18 cellular contexts compared by ENCODE assay signal in genomic region chr19:49324801-49325491, GRCh38. TPM values are rescaled to one million over a fixed set of nuclear protein-coding genes. Genes with fewer than 3 reads are reported as not detected.
DNase-seq lines count a peak whose midpoint lies in the region; ATAC-seq and TF ChIP-seq lines count a peak whose summit lies in the region.
"Had no signal": no experiment of that assay in that cellular context is flagged by ENCODE, and none has a peak within 500 bp of the region (broad histone marks: within the 10 kb centered on the region; RNA-seq: fewer than 3 reads in every experiment).

TSS of gene SLC6A16 (minus strand) at chr19:49325191. CDS start at chr19:49311347, 13,844 bp downstream.

- peaks cover 19% of the 10 kb centered on the region for H3K36me3 Mint-ChIP-seq in activated T-helper 2 cell treated with anti-CD3 and anti-CD28 coated beads, Interferon-gamma antibody, Interleukin-2, Interleukin-4, amounts not matched to agents 10 μg/mL and 5 μg/mL and 100 μg/mL, durations not matched to agents 14 hours and 24 hours and 36 hours (ENCODE audit: low read depth)

- no peak within 1 kb of the TSS for H3K4me3 Mint-ChIP-seq in activated T-helper 2 cell treated with anti-CD3 and anti-CD28 coated beads, Interferon-gamma antibody, Interleukin-2, Interleukin-4, amounts not matched to agents 10 μg/mL and 5 μg/mL and 100 μg/mL, durations not matched to agents 14 hours and 24 hours and 36 hours (ENCODE audit: low read depth)
- H3K4me3 Mint-ChIP-seq: activated CD8-positive, alpha-beta T cell treated with anti-CD3 and anti-CD28 coated beads for 36 hours; brain; CD14-positive monocyte; T-helper 2 cell treated with Interferon-gamma antibody and Interleukin-4, amounts not matched to agents 5 μg/mL and 100 μg/mL, for 36 hours had no signal

- DNase-seq in right atrium auricular region (ENCODE audit: low spot score) (peak; percentile 21), left ventricle myocardium superior (no peak), lung (ENCODE audit: low spot score) (peak; percentile 22), upper lobe of right lung (peak; percentile 52), AG20443 (ENCODE audit: low spot score) (no peak), NCI-H1694 treated with DMSO at 0.1 percent for 48 hours (lab: John Stamatoyannopoulos, UW) (no peak), WERI-Rb-1 (no peak)
- DNase-seq in activated T-helper 2 cell treated with anti-CD3 and anti-CD28 coated beads, Interferon-gamma antibody, Interleukin-2, Interleukin-4, amounts not matched to agents 10 μg/mL and 5 μg/mL and 100 μg/mL, durations not matched to agents 14 hours and 24 hours and 36 hours (ENCODE audit: low spot score) = peak; percentile 6
- DNase-seq: activated CD4-positive, CD25-positive, alpha-beta regulatory T cell; activated CD8-positive, alpha-beta T cell treated with anti-CD3 and anti-CD28 coated beads for 36 hours; heart left ventricle; left ventricle myocardium inferior; NCI-H2029; NCI-H446; stimulated activated CD4-positive, alpha-beta T cell treated with anti-CD3 and anti-CD28 coated beads, Interleukin-12 subunit alpha, Interleukin-12 subunit beta, amount 100 ng/mL, for 4 hours had no signal

- H3K9me3 ChIP-seq in right atrium auricular region = peaks cover 0 to 30% of the 10 kb centered on the region in 2 donors
- H3K9me3 ChIP-seq in lung (ENCODE audit: control insufficient read depth in 2 of 2, insufficient read depth in 1 of 2, low read length in 1 of 2) = no peaks in the 10 kb centered on the region
- H3K9me3 ChIP-seq in upper lobe of right lung = peaks cover 4% of the 10 kb centered on the region
- H3K9me3 ChIP-seq in WERI-Rb-1 (ENCODE audit: severe bottlenecking) = peaks cover 4% of the 10 kb centered on the region

- no peak for ATAC-seq in left ventricle myocardium superior
- ATAC-seq in lung (ENCODE audit: insufficient read depth, low FRiP score) = no peak
- peak; percentile 10 for ATAC-seq in upper lobe of right lung
- ATAC-seq: activated CD8-positive, alpha-beta T cell treated with anti-CD3 and anti-CD28 coated beads for 36 hours had no signal

- H3K27me3 Mint-ChIP-seq in activated T-helper 2 cell treated with anti-CD3 and anti-CD28 coated beads, Interferon-gamma antibody, Interleukin-2, Interleukin-4, amounts not matched to agents 10 μg/mL and 5 μg/mL and 100 μg/mL, durations not matched to agents 14 hours and 24 hours and 36 hours (ENCODE audit: low read depth) = no peaks in the 10 kb centered on the region
- H3K27me3 Mint-ChIP-seq: activated CD8-positive, alpha-beta T cell treated with anti-CD3 and anti-CD28 coated beads for 36 hours; brain had no signal

- peaks cover 8% of the 10 kb centered on the region for H3K36me3 ChIP-seq in right atrium auricular region
- no peaks in the 10 kb centered on the region for H3K36me3 ChIP-seq in lung (ENCODE audit: control insufficient read depth in 2 of 2, insufficient read depth in 2 of 2, low read length in 2 of 2)
- no peaks in the 10 kb centered on the region for H3K36me3 ChIP-seq in upper lobe of right lung
- no peaks in the 10 kb centered on the region for H3K36me3 ChIP-seq in WERI-Rb-1

- no peak within 1 kb of the TSS for H3K4me3 ChIP-seq in right atrium auricular region
- H3K4me3 ChIP-seq in lung = no peak within 1 kb of the TSS
- H3K4me3 ChIP-seq in upper lobe of right lung = no peak within 1 kb of the TSS
- no peak within 1 kb of the TSS for H3K4me3 ChIP-seq in WERI-Rb-1 (ENCODE audit: low read depth, low read length)
- H3K4me3 ChIP-seq: heart left ventricle, left ventricle myocardium inferior had no signal

- peaks cover 16% of the 10 kb centered on the region for H3K4me1 Mint-ChIP-seq in activated T-helper 2 cell treated with anti-CD3 and anti-CD28 coated beads, Interferon-gamma antibody, Interleukin-2, Interleukin-4, amounts not matched to agents 10 μg/mL and 5 μg/mL and 100 μg/mL, durations not matched to agents 14 hours and 24 hours and 36 hours (ENCODE audit: low read depth)
- H3K4me1 Mint-ChIP-seq: brain had no signal

- no peaks in the 10 kb centered on the region for H3K27me3 ChIP-seq in right atrium auricular region
- H3K27me3 ChIP-seq in lung (ENCODE audit: control insufficient read depth, insufficient read depth) = no peaks in the 10 kb centered on the region
- H3K27me3 ChIP-seq in upper lobe of right lung = no peaks in the 10 kb centered on the region
- H3K27me3 ChIP-seq in WERI-Rb-1 (ENCODE audit: insufficient read depth, low read depth, severe bottlenecking) = no peaks in the 10 kb centered on the region
- H3K27me3 ChIP-seq: heart left ventricle had no signal

- TF ChIP-seq CTCF in right atrium auricular region (IDR thresholded peaks at IDR 0.05) (no peak), lung (IDR thresholded peaks at IDR 0.05; ENCODE audit: control extremely low read depth, extremely low read depth) (no peak), upper lobe of right lung (IDR thresholded peaks at IDR 0.05) (no peak), WERI-Rb-1 (IDR thresholded peaks at IDR 0.05; ENCODE audit: low read depth, low read length) (no peak)

- no peaks in the 10 kb centered on the region for H3K4me1 ChIP-seq in right atrium auricular region
- H3K4me1 ChIP-seq in lung (ENCODE audit: control insufficient read depth in 2 of 2, insufficient read depth in 2 of 2, low read length in 2 of 2) = no peaks in the 10 kb centered on the region
- no peaks in the 10 kb centered on the region for H3K4me1 ChIP-seq in upper lobe of right lung
- H3K4me1 ChIP-seq: left ventricle myocardium inferior had no signal

- intact Hi-C loops in left ventricle myocardium superior (cut with micrococcal nuclease) (no loop called here), upper lobe of right lung (cut with DNase I) (no loop called here)
- intact Hi-C loops in activated T-helper 2 cell treated with anti-CD3 and anti-CD28 coated beads, Interferon-gamma antibody, Interleukin-2, Interleukin-4, amounts not matched to agents 10 μg/mL and 5 μg/mL and 100 μg/mL, durations not matched to agents 14 hours and 24 hours and 36 hours (cut with micrococcal nuclease) = no loop called here

- 94 to 96% methylated on average over 35 of the region's 35 CpGs for WGBS in lung, 2 donors

- no peak within 1 kb of the TSS for H3K27ac ChIP-seq in right atrium auricular region
- no peak within 1 kb of the TSS for H3K27ac ChIP-seq in lung (ENCODE audit: low read depth in 1 of 2, low read length in 1 of 2)
- H3K27ac ChIP-seq in upper lobe of right lung = no peak within 1 kb of the TSS
- no peak within 1 kb of the TSS for H3K27ac ChIP-seq in WERI-Rb-1
- H3K27ac ChIP-seq: heart left ventricle, left ventricle myocardium inferior had no signal

- no peak within 1 kb of the TSS for H3K27ac Mint-ChIP-seq in activated T-helper 2 cell treated with anti-CD3 and anti-CD28 coated beads, Interferon-gamma antibody, Interleukin-2, Interleukin-4, amounts not matched to agents 10 μg/mL and 5 μg/mL and 100 μg/mL, durations not matched to agents 14 hours and 24 hours and 36 hours
- H3K27ac Mint-ChIP-seq: activated CD8-positive, alpha-beta T cell treated with anti-CD3 and anti-CD28 coated beads for 36 hours; brain; T-helper 2 cell treated with Interferon-gamma antibody and Interleukin-4, amounts not matched to agents 5 μg/mL and 100 μg/mL, for 36 hours had no signal

- H3K9me3 Mint-ChIP-seq in activated T-helper 2 cell treated with anti-CD3 and anti-CD28 coated beads, Interferon-gamma antibody, Interleukin-2, Interleukin-4, amounts not matched to agents 10 μg/mL and 5 μg/mL and 100 μg/mL, durations not matched to agents 14 hours and 24 hours and 36 hours = peaks cover 9% of the 10 kb centered on the region

RNA-seq across cellular contexts. Expression of gene SLC6A16, which starts in this region (rescaled TPM):
- under 1 TPM; 0.56 to 0.90 TPM for total RNA-seq in right atrium auricular region
- total RNA-seq in left ventricle myocardium superior = 1.1 TPM
- 1.3 and 2.2 TPM in 2 replicates for total RNA-seq in activated T-helper 2 cell treated with anti-CD3 and anti-CD28 coated beads, Interferon-gamma antibody, Interleukin-2, Interleukin-4, amounts not matched to agents 10 μg/mL and 5 μg/mL and 100 μg/mL, durations not matched to agents 14 hours and 24 hours and 36 hours
- total RNA-seq in lung = 1 to 10 TPM; 1.8 to 2.5 TPM
- polyA plus RNA-seq in lung = 1 to 10 TPM in 1 of 2 donors, under 1 TPM in 1; 0.93 to 2.4 TPM
- total RNA-seq in upper lobe of right lung = 4.5 TPM

Comparison
In these comparisons a context has a peak if more than half of its experiments do, and no peak if none do; other contexts are left out.
1. Peak in DNase-seq in right atrium auricular region; RNA of the gene not detected or under 1 TPM.
2. DNase-seq: peak in activated T-helper 2 cell treated with anti-CD3 and anti-CD28 coated beads, Interferon-gamma antibody, Interleukin-2, Interleukin-4, amounts not matched to agents 10 μg/mL and 5 μg/mL and 100 μg/mL, durations not matched to agents 14 hours and 24 hours and 36 hours (single experiment), lung (single experiment) and upper lobe of right lung (single experiment); none in left ventricle myocardium superior (single experiment), AG20443 (single experiment), NCI-H1694 treated with DMSO at 0.1 percent for 48 hours (single experiment) and WERI-Rb-1 (single experiment).